1 cellular context compared by ENCODE assay signal in genomic region chr20:37453836-37454235, GRCh38.
TF ChIP-seq lines count a peak whose summit lies in the region.

No MANE protein-coding gene starts in this region.

TF ChIP-seq in HepG2, 621 proteins besides CTCF, POLR2A, EP300 and RAD21 (continued from another document):
- TF ChIP-seq FUBP1 (CRISPR knock-in tag; IDR thresholded peaks at IDR 0.05; ENCODE audit: borderline replicate concordance) (no peak), ATF7 (IDR thresholded peaks at IDR 0.05) (peak; percentile 77), ATF7 (CRISPR knock-in tag; IDR thresholded peaks at IDR 0.05) (no peak)
